In genomic region chr7:138900040-138900828, GRCh38 we compare ENCODE assay signal across 15 cellular contexts.
DNase-seq lines count a peak whose midpoint lies in the region; ATAC-seq and TF ChIP-seq lines count a peak whose summit lies in the region.
"Had no signal": no experiment of that assay in that cellular context is flagged by ENCODE, and none has a peak within 500 bp of the region (broad histone marks: within the 10 kb centered on the region; RNA-seq: fewer than 3 reads in every experiment).

No MANE protein-coding gene starts in this region.

- POLR2A ChIA-PET in CD8-positive, alpha-beta T cell (lab: Charles Lee): no interaction called here

- no peak for TF ChIP-seq CTCF in HFFc6 (IDR thresholded peaks at IDR 0.05)
- no peak for TF ChIP-seq CTCF in mesothelial cell of epicardium (IDR thresholded peaks at IDR 0.05; ENCODE audit: unreplicated experiment)
- TF ChIP-seq CTCF in CD8-positive, alpha-beta T cell (IDR thresholded peaks at IDR 0.05): no peak

- H3K36me3 Mint-ChIP-seq in HFFc6 (ENCODE audit: low read depth) (peaks cover 39% of the 10 kb centered on the region), mesothelial cell of epicardium (peaks cover 73% of the 10 kb centered on the region)
- H3K36me3 Mint-ChIP-seq in CD8-positive, alpha-beta T cell: no peaks in the 10 kb centered on the region
- H3K36me3 Mint-ChIP-seq: natural killer cell had no signal

- H3K27ac Mint-ChIP-seq in HFFc6: peak overlapping the region; percentile 71
- peak overlapping the region; percentile 55 for H3K27ac Mint-ChIP-seq in mesothelial cell of epicardium
- H3K27ac Mint-ChIP-seq in CD8-positive, alpha-beta T cell: no peak overlapping the region
- H3K27ac Mint-ChIP-seq: activated naive CD8-positive, alpha-beta T cell treated with anti-CD3 and anti-CD28 coated beads, Interleukin-2, amount 50 U/mL, for 24 hours; natural killer cell had no signal

- H3K9me3 Mint-ChIP-seq in HFFc6: no peaks in the 10 kb centered on the region
- H3K9me3 Mint-ChIP-seq in mesothelial cell of epicardium: no peaks in the 10 kb centered on the region
- H3K9me3 Mint-ChIP-seq in CD8-positive, alpha-beta T cell: no peaks in the 10 kb centered on the region
- H3K9me3 Mint-ChIP-seq: activated naive CD8-positive, alpha-beta T cell treated with anti-CD3 and anti-CD28 coated beads, Interleukin-2, amount 50 U/mL, for 24 hours; central memory CD8-positive, alpha-beta T cell; natural killer cell had no signal

- CTCF ChIA-PET in CD8-positive, alpha-beta T cell (lab: Charles Lee): interaction anchor here (0.6 kb wide), 1 partner anchor 174 kb away, joined by 3 read pairs; no protein-coding TSS in a partner anchor

- H3K27me3 Mint-ChIP-seq in HFFc6 (ENCODE audit: insufficient read depth): no peaks in the 10 kb centered on the region; the same call in 1 of the 2 replicates
- no peaks in the 10 kb centered on the region for H3K27me3 Mint-ChIP-seq in mesothelial cell of epicardium (ENCODE audit: low read depth)
- peaks cover 27% of the 10 kb centered on the region for H3K27me3 Mint-ChIP-seq in CD8-positive, alpha-beta T cell (ENCODE audit: low read depth)

- H3K4me1 Mint-ChIP-seq in HFFc6 (ENCODE audit: low read depth): peaks cover 34% of the 10 kb centered on the region
- H3K4me1 Mint-ChIP-seq in mesothelial cell of epicardium: peaks cover 7% of the 10 kb centered on the region
- H3K4me1 Mint-ChIP-seq in CD8-positive, alpha-beta T cell (ENCODE audit: low read depth): peaks cover 59% of the 10 kb centered on the region
- H3K4me1 Mint-ChIP-seq: natural killer cell had no signal

- no peaks in the 10 kb centered on the region for H3K27me3 ChIP-seq in CD8-positive, alpha-beta T cell (ENCODE audit: insufficient read depth, low read length)
- H3K27me3 ChIP-seq: gastrocnemius medialis had no signal

- DNase-seq in Daoy (ENCODE audit: low read depth) (peak; percentile 80), HFFc6 (peak; percentile 52), amniotic epithelial cell (ENCODE audit: low read depth) (peak; percentile 37), mesothelial cell of epicardium (ENCODE audit: low spot score in 2 of 2, unreplicated experiment in 2 of 2) (no peak)
- DNase-seq in stimulated activated naive CD4-positive, alpha-beta T cell treated with Interleukin-2 at 50 U/mL for 16 hours (lab: John Stamatoyannopoulos, UW): no peak
- no peak for DNase-seq in CD8-positive, alpha-beta T cell
- DNase-seq: activated naive CD8-positive, alpha-beta T cell treated with anti-CD3 and anti-CD28 coated beads, Interleukin-2, amount 50 U/mL, for 24 hours; gastrocnemius medialis; natural killer cell; NCI-H1048; NCI-H2081; NCI-H526 treated with DMSO at 0.1 percent for 48 hours had no signal

- intact Hi-C loops in CD8-positive, alpha-beta T cell (cut with DNase I, micrococcal nuclease): loop anchor here in 1 of 2 experiments (5.0 to 10.0 kb wide), 2 partner anchors 82 to 335 kb away; partner anchors contain the start of genes KIAA1549 and UBN2

- ATAC-seq in GM21717 (IDR thresholded peaks at IDR 0.05; ENCODE audit: unreplicated experiment): no peak
- no peak for ATAC-seq in CD8-positive, alpha-beta T cell
- ATAC-seq: activated naive CD8-positive, alpha-beta T cell treated with anti-CD3 and anti-CD28 coated beads, Interleukin-2, amount 50 U/mL, for 24 hours; gastrocnemius medialis; natural killer cell had no signal

- H3K36me3 ChIP-seq in CD8-positive, alpha-beta T cell (ENCODE audit: insufficient read depth, low read length): no peaks in the 10 kb centered on the region
- H3K36me3 ChIP-seq: gastrocnemius medialis had no signal

- H3K4me3 Mint-ChIP-seq in HFFc6 (peak overlapping the region; percentile 40; the same call in 1 of the 2 replicates), mesothelial cell of epicardium (no peak overlapping the region)
- no peak overlapping the region for H3K4me3 Mint-ChIP-seq in CD8-positive, alpha-beta T cell
- H3K4me3 Mint-ChIP-seq: activated naive CD8-positive, alpha-beta T cell treated with anti-CD3 and anti-CD28 coated beads, Interleukin-2, amount 50 U/mL, for 24 hours; central memory CD8-positive, alpha-beta T cell; natural killer cell had no signal

- no peak overlapping the region for H3K4me3 ChIP-seq in CD8-positive, alpha-beta T cell (ENCODE audit: low read depth, low read length)
- H3K4me3 ChIP-seq: gastrocnemius medialis, lung had no signal

- peaks cover 41% of the 10 kb centered on the region for H3K4me1 ChIP-seq in CD8-positive, alpha-beta T cell (ENCODE audit: insufficient read depth, low read length)
- H3K4me1 ChIP-seq: gastrocnemius medialis had no signal

- H3K9me3 ChIP-seq in CD8-positive, alpha-beta T cell (ENCODE audit: low read length): no peaks in the 10 kb centered on the region
- H3K9me3 ChIP-seq: gastrocnemius medialis had no signal

- H3K27ac ChIP-seq in CD8-positive, alpha-beta T cell (ENCODE audit: low read depth, low read length): no peak overlapping the region
- H3K27ac ChIP-seq: gastrocnemius medialis had no signal

Comparison
In these comparisons a context has a peak if more than half of its experiments do, and no peak if none do; other contexts are left out.
1. DNase-seq: peak in Daoy (single experiment), HFFc6 (single experiment) and amniotic epithelial cell (single experiment); none in mesothelial cell of epicardium (0 of 2), stimulated activated naive CD4-positive, alpha-beta T cell treated with Interleukin-2 at 50 U/mL for 16 hours (single experiment) and CD8-positive, alpha-beta T cell (0 of 7).